ENCODE assay signal across 12 cellular contexts in the genomic region with DNA sequence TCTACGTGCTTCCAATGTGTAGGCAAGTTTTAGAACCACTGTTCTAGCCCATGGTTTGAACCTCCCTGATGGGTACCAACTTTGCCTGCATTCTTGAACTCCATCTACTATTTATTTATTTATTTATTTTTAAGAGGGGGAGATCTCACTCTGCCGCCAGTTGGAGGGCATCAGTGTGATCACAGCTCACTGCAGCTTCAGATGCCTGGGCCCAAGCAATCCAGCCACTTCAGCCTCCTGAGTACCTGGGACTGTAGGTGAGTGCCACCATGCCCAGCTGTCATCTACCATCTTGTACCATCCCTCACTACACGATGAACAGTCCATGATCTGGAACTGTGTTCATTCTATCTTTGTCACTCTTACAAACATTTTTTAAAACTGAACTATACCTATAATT. TPM values are rescaled to one million over a fixed set of nuclear protein-coding genes. Genes with fewer than 3 reads are reported as not detected.
DNase-seq lines count a peak whose midpoint lies in the region; ATAC-seq and TF ChIP-seq lines count a peak whose summit lies in the region.
"Had no signal": no experiment of that assay in that cellular context is flagged by ENCODE, and none has a peak within 500 bp of the region (broad histone marks: within the 10 kb centered on the region; RNA-seq: fewer than 3 reads in every experiment).

No MANE protein-coding gene starts in this region.

- H3K4me1 Mint-ChIP-seq in CD4-positive, alpha-beta T cell (ENCODE audit: low read depth): peaks cover 50% of the 10 kb centered on the region
- H3K4me1 Mint-ChIP-seq in brain (peaks cover 25% of the 10 kb centered on the region), nephron (peaks cover 10% of the 10 kb centered on the region), progenitor cell of endocrine pancreas (ENCODE audit: low read depth) (peaks cover 8% of the 10 kb centered on the region)

- no peak for TF ChIP-seq CTCF in CD4-positive, alpha-beta T cell (IDR thresholded peaks at IDR 0.05)
- TF ChIP-seq CTCF in HCT116 (IDR thresholded peaks at IDR 0.05 in 2 of 3, conservative IDR thresholded peaks at IDR 0.05 in 1 of 3; ENCODE audit: borderline replicate concordance in 1 of 3, insufficient read depth in 1 of 3, low read depth in 2 of 3, low read length in 2 of 3) (no peak), brain (conservative IDR thresholded peaks at IDR 0.05) (no peak), nephron (IDR thresholded peaks at IDR 0.05; ENCODE audit: unreplicated experiment in 3 of 3) (no peak), progenitor cell of endocrine pancreas (IDR thresholded peaks at IDR 0.05; ENCODE audit: unreplicated experiment) (no peak)

- no peaks in the 10 kb centered on the region for H3K27me3 ChIP-seq in CD4-positive, alpha-beta T cell (ENCODE audit: control insufficient read depth, insufficient read depth, low read length)
- H3K27me3 ChIP-seq in HCT116 (ENCODE audit: insufficient read depth, low read length): no peaks in the 10 kb centered on the region

- DNase-seq in CD4-positive, alpha-beta T cell: no peak
- no peak for DNase-seq in HCT116 (ENCODE audit: low read depth, low spot score)
- DNase-seq in NCI-H82 (lab: John Stamatoyannopoulos, UW): no peak
- DNase-seq in activated CD4-positive, CD25-positive, alpha-beta regulatory T cell (lab: John Stamatoyannopoulos, UW): no peak
- no peak for DNase-seq in dedifferentiated amniotic fluid mesenchymal stem cell (ENCODE audit: extremely low spot score)
- DNase-seq in progenitor cell of endocrine pancreas (ENCODE audit: low spot score, unreplicated experiment): no peak
- DNase-seq: activated gamma-delta T cell, dorsolateral prefrontal cortex, NCI-H1417 had no signal

- H3K4me3 Mint-ChIP-seq in CD4-positive, alpha-beta T cell: peak overlapping the region; percentile 90
- H3K4me3 Mint-ChIP-seq in brain (peak overlapping the region in 4 of 5 experiments; percentile 49 to 93 (median 90)), nephron (peak overlapping the region; percentile 93 to 95 (median 93)), progenitor cell of endocrine pancreas (ENCODE audit: low read depth) (no peak overlapping the region)

- H3K4me2 ChIP-seq in HCT116 (ENCODE audit: low read length): peak overlapping the region; percentile 88

- H3K27ac ChIP-seq in CD4-positive, alpha-beta T cell (ENCODE audit: low read depth, low read length): no peak overlapping the region
- no peak overlapping the region for H3K27ac ChIP-seq in HCT116 (ENCODE audit: low read depth, low read length)

- intact Hi-C loops in CD4-positive, alpha-beta T cell (cut with DNase I, micrococcal nuclease): loop anchor here (5.0 kb wide), 2 partner anchors 86 to 99 kb away; no protein-coding TSS in a partner anchor
- intact Hi-C loops in HCT116 (cut with micrococcal nuclease): loop anchor here (5.0 kb wide), 1 partner anchor 44 kb away; no protein-coding TSS in a partner anchor

- CTCF ChIA-PET in CD4-positive, alpha-beta T cell (lab: Charles Lee): interaction anchor here (1.5 to 8.5 kb wide), 3 partner anchors 15 to 102 kb away, joined by 4 to 82 read pairs (median 11); no protein-coding TSS in a partner anchor
- CTCF ChIA-PET in HCT116 (lab: Charles Lee): no interaction called here

- H3K36me3 ChIP-seq in HCT116 (ENCODE audit: control insufficient read depth in 1 of 2, insufficient read depth in 2 of 2, low read length in 2 of 2): no peaks in the 10 kb centered on the region
- H3K36me3 ChIP-seq: suprapubic skin had no signal

- H3K9me2 ChIP-seq in HCT116 (ENCODE audit: insufficient read depth): no peaks in the 10 kb centered on the region

- RAD21 ChIA-PET in HCT116 (lab: Charles Lee; ENCODE audit: low non-redundant PET in 1 of 2, low total read pairs in 2 of 2, uncharacterized antibody in 2 of 2, unreplicated experiment in 2 of 2): interaction anchor here in 1 of 2 experiments (0.5 kb wide), 1 partner anchor 91 kb away, joined by 3 read pairs; no protein-coding TSS in a partner anchor

- no peak overlapping the region for H3K9ac ChIP-seq in HCT116 (ENCODE audit: low read length)

- no peaks in the 10 kb centered on the region; the same call in 1 of the 2 replicates for H3K79me2 ChIP-seq in HCT116 (ENCODE audit: insufficient read depth, low read length)

- H4K20me1 ChIP-seq in HCT116 (ENCODE audit: insufficient read depth): no peaks in the 10 kb centered on the region

- H3K27ac Mint-ChIP-seq in CD4-positive, alpha-beta T cell: peak overlapping the region; percentile 83
- H3K27ac Mint-ChIP-seq in brain: no peak overlapping the region
- H3K27ac Mint-ChIP-seq in nephron: no peak overlapping the region
- no peak overlapping the region for H3K27ac Mint-ChIP-seq in progenitor cell of endocrine pancreas

- H3K27me3 Mint-ChIP-seq in CD4-positive, alpha-beta T cell: no peaks in the 10 kb centered on the region
- H3K27me3 Mint-ChIP-seq in brain (peaks cover 86% of the 10 kb centered on the region), nephron (ENCODE audit: low read depth) (peaks cover 77% of the 10 kb centered on the region), progenitor cell of endocrine pancreas (peaks cover 92% of the 10 kb centered on the region)

- POLR2A ChIA-PET in CD4-positive, alpha-beta T cell (lab: Charles Lee): interaction anchor here (1.0 kb wide), 1 partner anchor 43 kb away, joined by 5 read pairs; no protein-coding TSS in a partner anchor
- POLR2A ChIA-PET in HCT116 (lab: Charles Lee): no interaction called here

- peaks cover 10% of the 10 kb centered on the region for H3K36me3 Mint-ChIP-seq in CD4-positive, alpha-beta T cell (ENCODE audit: low read depth)
- H3K36me3 Mint-ChIP-seq in brain (no peaks in the 10 kb centered on the region), nephron (ENCODE audit: low read depth) (no peaks in the 10 kb centered on the region), progenitor cell of endocrine pancreas (ENCODE audit: insufficient read depth) (no peaks in the 10 kb centered on the region)

- no peaks in the 10 kb centered on the region for H3K9me3 Mint-ChIP-seq in CD4-positive, alpha-beta T cell
- H3K9me3 Mint-ChIP-seq in brain (peaks cover 0 to 11% (median 7%) of the 10 kb centered on the region in 5 experiments), nephron (peaks cover 3% of the 10 kb centered on the region), progenitor cell of endocrine pancreas (ENCODE audit: low read depth) (no peaks in the 10 kb centered on the region)

- no peak for ATAC-seq in CD4-positive, alpha-beta T cell (ENCODE audit: poor library complexity)
- no peak for ATAC-seq in HCT116

- no peak for TF ChIP-seq POLR2A in HCT116 (IDR thresholded peaks at IDR 0.05; ENCODE audit: borderline replicate concordance, extremely low read depth, insufficient read depth, insufficient read length)

- peaks cover 3 to 32% of the 10 kb centered on the region in 2 experiments; a peak in 3 of 4 replicates for H3K4me1 ChIP-seq in HCT116 (ENCODE audit: control insufficient read depth in 1 of 2, insufficient read depth in 2 of 2, low read length in 2 of 2)

- no TSS peak for BruUV-seq in HCT116 (replicated peaks; lab: Mats Ljungman, UMichigan)

- H3K9me3 ChIP-seq in CD4-positive, alpha-beta T cell (ENCODE audit: control insufficient read depth, low read length): no peaks in the 10 kb centered on the region
- no peaks in the 10 kb centered on the region for H3K9me3 ChIP-seq in HCT116 (ENCODE audit: control insufficient read depth in 1 of 2, insufficient read depth in 1 of 2, low read depth in 1 of 2, low read length in 2 of 2)
- H3K9me3 ChIP-seq: suprapubic skin had no signal

- H2AFZ ChIP-seq in HCT116 (ENCODE audit: low read depth, low read length, poor library complexity, severe bottlenecking): no peak overlapping the region

- peak overlapping the region in 1 of 2 experiments; percentile 83; a peak in 1 of 4 replicates for H3K4me3 ChIP-seq in HCT116 (replicated peaks in 1 of 2; ENCODE audit: low read depth in 1 of 2, low read length in 2 of 2)

- TF ChIP-seq RAD21 in HCT116 (IDR thresholded peaks at IDR 0.05; ENCODE audit: low read depth): no peak

TF ChIP-seq in HCT116, 20 proteins besides CTCF, POLR2A, EP300 and RAD21 (continues in another document):
- TF ChIP-seq, protein P1, sequence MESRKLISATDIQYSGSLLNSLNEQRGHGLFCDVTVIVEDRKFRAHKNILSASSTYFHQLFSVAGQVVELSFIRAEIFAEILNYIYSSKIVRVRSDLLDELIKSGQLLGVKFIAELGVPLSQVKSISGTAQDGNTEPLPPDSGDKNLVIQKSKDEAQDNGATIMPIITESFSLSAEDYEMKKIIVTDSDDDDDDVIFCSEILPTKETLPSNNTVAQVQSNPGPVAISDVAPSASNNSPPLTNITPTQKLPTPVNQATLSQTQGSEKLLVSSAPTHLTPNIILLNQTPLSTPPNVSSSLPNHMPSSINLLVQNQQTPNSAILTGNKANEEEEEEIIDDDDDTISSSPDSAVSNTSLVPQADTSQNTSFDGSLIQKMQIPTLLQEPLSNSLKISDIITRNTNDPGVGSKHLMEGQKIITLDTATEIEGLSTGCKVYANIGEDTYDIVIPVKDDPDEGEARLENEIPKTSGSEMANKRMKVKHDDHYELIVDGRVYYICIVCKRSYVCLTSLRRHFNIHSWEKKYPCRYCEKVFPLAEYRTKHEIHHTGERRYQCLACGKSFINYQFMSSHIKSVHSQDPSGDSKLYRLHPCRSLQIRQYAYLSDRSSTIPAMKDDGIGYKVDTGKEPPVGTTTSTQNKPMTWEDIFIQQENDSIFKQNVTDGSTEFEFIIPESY (IDR thresholded peaks at IDR 0.05; ENCODE audit: extremely low read depth, insufficient replicate concordance, low read length): no peak
- TF ChIP-seq FOSL1 (IDR thresholded peaks at IDR 0.05; ENCODE audit: low read depth) (no peak), EZH2 (IDR thresholded peaks at IDR 0.05) (no peak), YY1 (IDR thresholded peaks at IDR 0.05; ENCODE audit: extremely low read depth, insufficient replicate concordance, low read depth, low read length) (no peak), ZNF274 (IDR thresholded peaks at IDR 0.05; ENCODE audit: low read depth, low read length) (no peak), ATF3 (IDR thresholded peaks at IDR 0.05) (no peak), JUND (IDR thresholded peaks at IDR 0.05) (no peak), CEBPB (IDR thresholded peaks at IDR 0.05; ENCODE audit: low read depth) (no peak), MAX (IDR thresholded peaks at IDR 0.05) (no peak), SP1 (IDR thresholded peaks at IDR 0.05; ENCODE audit: low read depth) (no peak)

RNA-seq across cellular contexts. Expression of gene HLA-F, which starts 28.2 kb away (rescaled TPM):
- 100 to 1,000 TPM; 560 TPM for total RNA-seq in CD4-positive, alpha-beta T cell
- total RNA-seq in HCT116 (2021; ENCODE audit: unreplicated experiment) (24.6 TPM), progenitor cell of endocrine pancreas (1.1 TPM in 1 of 2 replicates, not detected in the other)
- polyA plus RNA-seq in HCT116 (2012): 35.5 and 49.9 TPM in 2 replicates
- polyA plus RNA-seq in brain (ENCODE audit: insufficient read depth, low read depth, low replicate concordance): 11.5 TPM

Comparison
In these comparisons a context has a peak if more than half of its experiments do, and no peak if none do; other contexts are left out.
1. RNA of gene HLA-F, which starts 28.2 kb away (total RNA-seq): 560 TPM in CD4-positive, alpha-beta T cell; 24.6 TPM in HCT116 (single experiment) and 1.1 TPM in progenitor cell of endocrine pancreas; every median in the first group is over 10 times any median in the second.